Comparison of ENCODE assay signal across 13 cellular contexts in genomic region chr7:84193787-84194186, GRCh38. TPM values are rescaled to one million over a fixed set of nuclear protein-coding genes. Genes with fewer than 3 reads are reported as not detected.
DNase-seq lines count a peak whose midpoint lies in the region; ATAC-seq, FAIRE-seq and TF ChIP-seq lines count a peak whose summit lies in the region.
"Had no signal": no experiment of that assay in that cellular context is flagged by ENCODE, and none has a peak within 500 bp of the region (broad histone marks: within the 10 kb centered on the region; RNA-seq: fewer than 3 reads in every experiment).

No MANE protein-coding gene starts in this region.

- H3K9me3 Mint-ChIP-seq in GM23338 = no peaks in the 10 kb centered on the region
- H3K9me3 Mint-ChIP-seq: stimulated activated naive CD8-positive, alpha-beta T cell treated with anti-CD3 and anti-CD28 coated beads, Interleukin-15, Interleukin-2, amounts not matched to agents 100 ng/mL and 50 ng/mL, for 24 hours had no signal

- peaks cover 59% of the 10 kb centered on the region for H3K79me2 ChIP-seq in GM23338 (replicated peaks; ENCODE audit: insufficient read depth)

- H3K27me3 ChIP-seq in GM23338 (ENCODE audit: insufficient read depth) = no peaks in the 10 kb centered on the region
- no peaks in the 10 kb centered on the region for H3K27me3 ChIP-seq in neuron (ENCODE audit: insufficient read depth, low read length)
- H3K27me3 ChIP-seq: Peyer's patch had no signal

- ATAC-seq in GM23338 = no peak

- H3F3A ChIP-seq in GM23338 (replicated peaks; ENCODE audit: low read depth) = no peaks in the 10 kb centered on the region

- H3K27me3 Mint-ChIP-seq in GM23338 (ENCODE audit: insufficient read depth, low read depth, poor library complexity) = peaks cover 3% of the 10 kb centered on the region

- H3K9me3 ChIP-seq in neuron (ENCODE audit: low read length) = no peaks in the 10 kb centered on the region
- H3K9me3 ChIP-seq: Peyer's patch had no signal

- H4K20me1 ChIP-seq in GM23338 (replicated peaks; ENCODE audit: insufficient read depth) = no peaks in the 10 kb centered on the region

- no peak overlapping the region for H2AFZ ChIP-seq in GM23338
- peak overlapping the region; percentile 92 for H2AFZ ChIP-seq in neuron (ENCODE audit: low read depth, low read length)

- FAIRE-seq in RCC 7860 (lab: Jason Lieb, UNC) = peak; percentile 73
- FAIRE-seq: HTR-8/SVneo had no signal

- no peak overlapping the region for H3K27ac ChIP-seq in GM23338 (ENCODE audit: low read depth)

- peak overlapping the region; percentile 88 for H3K4me3 Mint-ChIP-seq in GM23338

- H3K27ac Mint-ChIP-seq in GM23338 = no peak overlapping the region

- TF ChIP-seq CTCF in GM23338 (conservative IDR thresholded peaks at IDR 0.05; ENCODE audit: low read depth in 2 of 2) = no peak

- H3K4me1 ChIP-seq in GM23338 (ENCODE audit: insufficient read depth) (peaks cover 51% of the 10 kb centered on the region), neuron (ENCODE audit: insufficient read depth, low read length) (peaks cover 22% of the 10 kb centered on the region)
- H3K4me1 ChIP-seq: Peyer's patch had no signal

- H3K4me3 ChIP-seq in GM23338 (peak overlapping the region; percentile 65), neuron (ENCODE audit: low read length) (peak overlapping the region; percentile 99)

- H3K9me2 ChIP-seq in GM23338 (ENCODE audit: insufficient read depth) = no peaks in the 10 kb centered on the region

- H3K4me1 Mint-ChIP-seq in GM23338 = peaks cover 40% of the 10 kb centered on the region

- H3K4me2 ChIP-seq in GM23338 = peak overlapping the region; percentile 79

- DNase-seq in GM23338 (ENCODE audit: low spot score) = no peak
- DNase-seq in RCC 7860 (ENCODE audit: low spot score) = no peak
- peak; percentile 10 for DNase-seq in fibroblast of gingiva (ENCODE audit: low read depth)
- DNase-seq in NCI-H1694 (lab: John Stamatoyannopoulos, UW) = no peak
- no peak for DNase-seq in NK-92 (lab: John Stamatoyannopoulos, UW; ENCODE audit: unreplicated experiment)
- no peak for DNase-seq in NCI-H2029 (lab: John Stamatoyannopoulos, UW)
- DNase-seq in ecto neural progenitor cell (ENCODE audit: low spot score) = no peak
- DNase-seq: activated CD8-positive, alpha-beta memory T cell treated with anti-CD3 and anti-CD28 coated beads, Interleukin-2, amount 50 U/mL, for 4 hours; foreskin melanocyte; Peyer's patch had no signal

- no peaks in the 10 kb centered on the region for H3K36me3 Mint-ChIP-seq in GM23338 (ENCODE audit: low read depth)

- no peaks in the 10 kb centered on the region for H3K36me3 ChIP-seq in GM23338 (ENCODE audit: insufficient read depth)
- H3K36me3 ChIP-seq in neuron (ENCODE audit: insufficient read depth, low read length) = no peaks in the 10 kb centered on the region
- H3K36me3 ChIP-seq: Peyer's patch had no signal

TF ChIP-seq in GM23338, 12 proteins besides CTCF, POLR2A, EP300 and RAD21 (continues in another document):
- TF ChIP-seq ZNF462 (CRISPR knock-in tag; IDR thresholded peaks at IDR 0.05) (no peak), CREB1 (CRISPR knock-in tag; IDR thresholded peaks at IDR 0.05; ENCODE audit: low read depth) (no peak), EZH2 (IDR thresholded peaks at IDR 0.05; ENCODE audit: low read depth, unreplicated experiment) (no peak), ZNF331 (CRISPR knock-in tag; IDR thresholded peaks at IDR 0.05; ENCODE audit: low read depth) (no peak), REST (IDR thresholded peaks at IDR 0.05; ENCODE audit: unreplicated experiment) (no peak), POLR2AphosphoS5 (IDR thresholded peaks at IDR 0.05; ENCODE audit: low read depth) (no peak), NANOG (IDR thresholded peaks at IDR 0.05; ENCODE audit: borderline replicate concordance) (no peak), JUNB (IDR thresholded peaks at IDR 0.05; ENCODE audit: unreplicated experiment) (no peak), ZNF114 (CRISPR knock-in tag; IDR thresholded peaks at IDR 0.05) (no peak)

RNA-seq across cellular contexts. Expression of gene SEMA3A, which starts 0.8 kb away (rescaled TPM):
- 46.4 and 54.5 TPM in 2 replicates for total RNA-seq in GM23338 (2014; rRNA removed; shearing (Covaris generic))
- polyA plus RNA-seq in GM23338 (2016; fragmentation: Nextera tagmentation; extraction: Ambion mirVana) = 12.3 and 19.8 TPM in 2 replicates
